ENCODE assay signal across 19 cellular contexts in the genomic region with DNA sequence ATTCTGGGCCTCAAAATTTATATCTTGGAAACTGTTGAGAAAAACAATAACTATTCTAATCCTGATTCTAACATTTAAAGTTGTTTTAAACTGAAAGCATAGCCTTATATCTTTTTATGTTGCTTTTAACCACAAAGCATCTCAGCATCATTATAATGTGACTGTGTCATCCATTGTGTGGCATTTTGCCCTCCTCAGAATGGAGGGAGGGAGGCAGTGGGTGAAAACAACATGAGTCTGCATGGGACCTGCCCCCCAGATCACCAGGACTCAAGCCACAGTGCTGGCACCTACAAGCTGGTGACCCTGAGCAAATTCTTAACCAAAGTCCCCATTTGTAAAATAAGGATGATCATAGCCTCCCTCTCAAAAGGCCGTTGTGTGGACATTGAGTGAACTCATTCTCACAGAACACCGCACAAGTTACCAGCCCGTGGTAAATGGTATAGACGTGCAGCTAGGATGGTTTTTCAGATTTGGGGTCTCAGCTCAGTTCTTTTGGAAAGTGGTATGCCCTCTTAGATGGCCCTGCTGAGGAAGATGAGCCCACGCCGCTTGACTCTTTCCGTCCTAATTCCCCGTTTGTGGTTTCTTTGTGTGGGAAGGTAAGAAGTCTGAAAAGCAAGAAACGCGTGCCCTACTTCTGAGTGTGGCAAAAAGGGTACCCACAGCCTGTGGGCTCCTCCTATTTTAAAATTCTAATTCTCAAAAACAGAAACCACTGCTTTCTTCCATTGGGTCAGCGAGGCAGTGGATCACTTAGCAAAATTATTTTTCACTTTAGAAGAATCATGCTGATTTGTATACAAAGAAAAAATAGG.
DNase-seq lines count a peak whose midpoint lies in the region; ATAC-seq and TF ChIP-seq lines count a peak whose summit lies in the region.
"Had no signal": no experiment of that assay in that cellular context is flagged by ENCODE, and none has a peak within 500 bp of the region (broad histone marks: within the 10 kb centered on the region; RNA-seq: fewer than 3 reads in every experiment).

No MANE protein-coding gene starts in this region.

- H3K4me3 Mint-ChIP-seq in activated T-cell treated with anti-CD3 and anti-CD28 coated beads, Interleukin-2, amount 50 U/mL, for 4 hours: no peak overlapping the region
- H3K4me3 Mint-ChIP-seq in activated T-helper 1 cell treated with anti-CD3 and anti-CD28 coated beads, Interleukin-12 subunit alpha, Interleukin-12 subunit beta, Interleukin-2, Interleukin-4 antibody, amounts not matched to agents 30 ng/mL and 10 ng/mL and 1 ng/mL, durations not matched to agents 14 hours and 24 hours and 36 hours: peak overlapping the region; percentile 7
- peak overlapping the region; percentile 58 for H3K4me3 Mint-ChIP-seq in stimulated activated effector memory CD8-positive, alpha-beta T cell treated with anti-CD3 and anti-CD28 coated beads, Interleukin-12 subunit alpha, Interleukin-12 subunit beta, amount 100 ng/mL, for 72 hours
- H3K4me3 Mint-ChIP-seq: activated naive CD4-positive, alpha-beta T cell treated with anti-CD3 and anti-CD28 coated beads, Interleukin-2, amount 50 U/mL, for 24 hours had no signal

- peaks cover 39% of the 10 kb centered on the region for H3K4me1 Mint-ChIP-seq in activated T-cell treated with anti-CD3 and anti-CD28 coated beads, Interleukin-2, amount 50 U/mL, for 4 hours (ENCODE audit: low read depth)
- peaks cover 21% of the 10 kb centered on the region for H3K4me1 Mint-ChIP-seq in activated T-helper 1 cell treated with anti-CD3 and anti-CD28 coated beads, Interleukin-12 subunit alpha, Interleukin-12 subunit beta, Interleukin-2, Interleukin-4 antibody, amounts not matched to agents 30 ng/mL and 10 ng/mL and 1 ng/mL, durations not matched to agents 14 hours and 24 hours and 36 hours (ENCODE audit: low read depth)
- H3K4me1 Mint-ChIP-seq in stimulated activated effector memory CD8-positive, alpha-beta T cell treated with anti-CD3 and anti-CD28 coated beads, Interleukin-12 subunit alpha, Interleukin-12 subunit beta, amount 100 ng/mL, for 72 hours: peaks cover 38% of the 10 kb centered on the region

- intact Hi-C loops in activated T-helper 1 cell treated with anti-CD3 and anti-CD28 coated beads, Interleukin-12 subunit alpha, Interleukin-12 subunit beta, Interleukin-2, Interleukin-4 antibody, amounts not matched to agents 30 ng/mL and 10 ng/mL and 1 ng/mL, durations not matched to agents 14 hours and 24 hours and 36 hours (cut with micrococcal nuclease): loop anchor here (1.0 to 5.0 kb wide), 4 partner anchors 40 to 125 kb away; no protein-coding TSS in a partner anchor

- no peak for TF ChIP-seq POLR2A in Peyer's patch (IDR thresholded peaks at IDR 0.05)

- H3K4me1 ChIP-seq in Peyer's patch: no peaks in the 10 kb centered on the region
- H3K4me1 ChIP-seq: breast epithelium, gastroesophageal sphincter, HAP-1, tibial nerve had no signal

- H3K36me3 ChIP-seq in Peyer's patch: no peaks in the 10 kb centered on the region
- H3K36me3 ChIP-seq: breast epithelium, gastroesophageal sphincter, HAP-1, tibial nerve had no signal

- H3K36me3 Mint-ChIP-seq in activated T-cell treated with anti-CD3 and anti-CD28 coated beads, Interleukin-2, amount 50 U/mL, for 4 hours (ENCODE audit: insufficient read depth): peaks cover 3% of the 10 kb centered on the region
- H3K36me3 Mint-ChIP-seq in activated T-helper 1 cell treated with anti-CD3 and anti-CD28 coated beads, Interleukin-12 subunit alpha, Interleukin-12 subunit beta, Interleukin-2, Interleukin-4 antibody, amounts not matched to agents 30 ng/mL and 10 ng/mL and 1 ng/mL, durations not matched to agents 14 hours and 24 hours and 36 hours (ENCODE audit: low read depth): peaks cover 5% of the 10 kb centered on the region
- H3K36me3 Mint-ChIP-seq in stimulated activated effector memory CD8-positive, alpha-beta T cell treated with anti-CD3 and anti-CD28 coated beads, Interleukin-12 subunit alpha, Interleukin-12 subunit beta, amount 100 ng/mL, for 72 hours: peaks cover 19% of the 10 kb centered on the region
- H3K36me3 Mint-ChIP-seq: activated naive CD4-positive, alpha-beta T cell treated with anti-CD3 and anti-CD28 coated beads, Interleukin-2, amount 50 U/mL, for 24 hours had no signal

- peak; percentile 58 to 79 for ATAC-seq in activated T-cell treated with anti-CD3 and anti-CD28 coated beads, Interleukin-2, amount 50 U/mL, for 4 hours
- ATAC-seq in stimulated activated effector memory CD8-positive, alpha-beta T cell treated with anti-CD3 and anti-CD28 coated beads, Interleukin-12 subunit alpha, Interleukin-12 subunit beta, amount 100 ng/mL, for 72 hours: peak; percentile 87
- ATAC-seq in HG03095 (IDR thresholded peaks at IDR 0.05; ENCODE audit: unreplicated experiment): no peak
- no peak for ATAC-seq in GM21825 (IDR thresholded peaks at IDR 0.05; ENCODE audit: unreplicated experiment)
- ATAC-seq: gastroesophageal sphincter had no signal

- no peaks in the 10 kb centered on the region for H3K27me3 Mint-ChIP-seq in activated T-cell treated with anti-CD3 and anti-CD28 coated beads, Interleukin-2, amount 50 U/mL, for 4 hours (ENCODE audit: low read depth)
- H3K27me3 Mint-ChIP-seq in activated T-helper 1 cell treated with anti-CD3 and anti-CD28 coated beads, Interleukin-12 subunit alpha, Interleukin-12 subunit beta, Interleukin-2, Interleukin-4 antibody, amounts not matched to agents 30 ng/mL and 10 ng/mL and 1 ng/mL, durations not matched to agents 14 hours and 24 hours and 36 hours (ENCODE audit: insufficient read depth): peaks cover 9% of the 10 kb centered on the region

- H3K9me3 ChIP-seq in Peyer's patch: no peaks in the 10 kb centered on the region
- H3K9me3 ChIP-seq: breast epithelium, HAP-1, tibial nerve had no signal

- H3K27ac ChIP-seq in Peyer's patch: no peak overlapping the region
- H3K27ac ChIP-seq: breast epithelium, gastroesophageal sphincter, HL-60, tibial nerve had no signal

- H3K4me3 ChIP-seq in Peyer's patch: no peak overlapping the region
- H3K4me3 ChIP-seq: breast epithelium, gastroesophageal sphincter, HAP-1, tibial nerve had no signal

- DNase-seq in activated T-cell treated with anti-CD3 and anti-CD28 coated beads, Interleukin-2, amount 50 U/mL, for 4 hours: no peak
- no peak for DNase-seq in activated T-cell treated with anti-CD3 and anti-CD28 coated beads, Interleukin-2, amount 50 U/mL, for 1 hour
- DNase-seq in GM04504 (ENCODE audit: low read depth) (peak; percentile 1), Peyer's patch (no peak)
- DNase-seq in activated T-helper 1 cell treated with anti-CD3 and anti-CD28 coated beads, Interleukin-12 subunit alpha, Interleukin-12 subunit beta, Interleukin-2, Interleukin-4 antibody, amounts not matched to agents 30 ng/mL and 10 ng/mL and 1 ng/mL, durations not matched to agents 14 hours and 24 hours and 36 hours (ENCODE audit: low spot score): no peak
- no peak for DNase-seq in stimulated activated effector memory CD8-positive, alpha-beta T cell treated with anti-CD3 and anti-CD28 coated beads, Interleukin-12 subunit alpha, Interleukin-12 subunit beta, amount 100 ng/mL, for 72 hours (ENCODE audit: low spot score in 2 of 2)
- DNase-seq: ACHN, dermis blood vessel endothelial cell, IMR-90, NCI-H187 treated with DMSO at 0.1 percent for 48 hours, RPMI8226 had no signal

- no peaks in the 10 kb centered on the region for H3K27me3 ChIP-seq in Peyer's patch
- H3K27me3 ChIP-seq: breast epithelium, gastroesophageal sphincter, tibial nerve had no signal

- H3K9me3 Mint-ChIP-seq in activated T-cell treated with anti-CD3 and anti-CD28 coated beads, Interleukin-2, amount 50 U/mL, for 4 hours: peaks cover 5% of the 10 kb centered on the region
- H3K9me3 Mint-ChIP-seq in activated T-helper 1 cell treated with anti-CD3 and anti-CD28 coated beads, Interleukin-12 subunit alpha, Interleukin-12 subunit beta, Interleukin-2, Interleukin-4 antibody, amounts not matched to agents 30 ng/mL and 10 ng/mL and 1 ng/mL, durations not matched to agents 14 hours and 24 hours and 36 hours: peaks cover 10% of the 10 kb centered on the region
- no peaks in the 10 kb centered on the region for H3K9me3 Mint-ChIP-seq in stimulated activated effector memory CD8-positive, alpha-beta T cell treated with anti-CD3 and anti-CD28 coated beads, Interleukin-12 subunit alpha, Interleukin-12 subunit beta, amount 100 ng/mL, for 72 hours
- H3K9me3 Mint-ChIP-seq: activated naive CD4-positive, alpha-beta T cell treated with anti-CD3 and anti-CD28 coated beads, Interleukin-2, amount 50 U/mL, for 24 hours had no signal

- peak overlapping the region; percentile 40 for H3K27ac Mint-ChIP-seq in activated T-helper 1 cell treated with anti-CD3 and anti-CD28 coated beads, Interleukin-12 subunit alpha, Interleukin-12 subunit beta, Interleukin-2, Interleukin-4 antibody, amounts not matched to agents 30 ng/mL and 10 ng/mL and 1 ng/mL, durations not matched to agents 14 hours and 24 hours and 36 hours
- peak overlapping the region; percentile 74 for H3K27ac Mint-ChIP-seq in stimulated activated effector memory CD8-positive, alpha-beta T cell treated with anti-CD3 and anti-CD28 coated beads, Interleukin-12 subunit alpha, Interleukin-12 subunit beta, amount 100 ng/mL, for 72 hours
- H3K27ac Mint-ChIP-seq: activated naive CD4-positive, alpha-beta T cell treated with anti-CD3 and anti-CD28 coated beads, Interleukin-2, amount 50 U/mL, for 24 hours had no signal

- TF ChIP-seq CTCF in Peyer's patch (IDR thresholded peaks at IDR 0.05): no peak

Comparison
In these comparisons a context has a peak if more than half of its experiments do, and no peak if none do; other contexts are left out.
1. ATAC-seq: peak in activated T-cell treated with anti-CD3 and anti-CD28 coated beads, Interleukin-2, amount 50 U/mL, for 4 hours (2 of 2) and stimulated activated effector memory CD8-positive, alpha-beta T cell treated with anti-CD3 and anti-CD28 coated beads, Interleukin-12 subunit alpha, Interleukin-12 subunit beta, amount 100 ng/mL, for 72 hours (single experiment); none in HG03095 (single experiment) and GM21825 (single experiment).